15 cellular contexts compared by ENCODE assay signal in the genomic region with DNA sequence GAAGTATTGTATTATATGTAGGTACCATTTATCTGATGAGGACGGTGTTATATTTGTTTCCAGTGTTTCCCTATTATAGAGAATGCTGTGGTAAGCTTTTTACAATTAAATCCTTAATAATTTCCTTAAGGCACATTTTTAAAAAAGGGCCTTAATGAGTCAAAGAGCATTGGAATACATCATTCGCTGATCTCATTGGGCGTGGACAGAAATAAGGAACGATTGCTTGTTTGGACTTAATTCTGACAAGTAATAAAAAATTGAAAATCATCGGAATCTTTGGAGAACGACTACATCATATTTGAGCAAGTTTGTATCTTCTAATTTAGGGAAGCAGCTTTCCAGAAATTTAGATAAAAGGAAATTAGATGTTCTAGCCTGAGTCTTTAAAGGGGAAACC. TPM values are rescaled to one million over a fixed set of nuclear protein-coding genes. Genes with fewer than 3 reads are reported as not detected.
DNase-seq lines count a peak whose midpoint lies in the region; ATAC-seq and TF ChIP-seq lines count a peak whose summit lies in the region.
"Had no signal": no experiment of that assay in that cellular context is flagged by ENCODE, and none has a peak within 500 bp of the region (broad histone marks: within the 10 kb centered on the region; RNA-seq: fewer than 3 reads in every experiment).

No MANE protein-coding gene starts in this region.

- no peak overlapping the region for H3K4me3 Mint-ChIP-seq in activated T-helper 17 cell treated with anti-CD3 and anti-CD28 coated beads, Interleukin-2, amount 50 U/mL, for 72 hours
- H3K4me3 Mint-ChIP-seq: CD4-positive, CD25-positive, alpha-beta regulatory T cell; GM23338; H9 had no signal

- H3K4me3 ChIP-seq in left ventricle myocardium inferior (no peak overlapping the region), SK-N-MC (peak overlapping the region; percentile 23; the same call in 1 of the 2 replicates), fibroblast of mammary gland (ENCODE audit: control insufficient read depth, low read depth, low read length) (no peak overlapping the region), neutrophil (ENCODE audit: low read depth in 1 of 2, low read length in 1 of 2) (no peak overlapping the region)
- H3K4me3 ChIP-seq: BLaER1, GM12878, GM23338 had no signal

- H3K27me3 ChIP-seq in left ventricle myocardium inferior (ENCODE audit: low read depth) (no peaks in the 10 kb centered on the region), neutrophil (no peaks in the 10 kb centered on the region)
- H3K27me3 ChIP-seq: BLaER1 had no signal

- no peaks in the 10 kb centered on the region for H3K36me3 Mint-ChIP-seq in activated T-helper 17 cell treated with anti-CD3 and anti-CD28 coated beads, Interleukin-2, amount 50 U/mL, for 72 hours (ENCODE audit: low read depth)

- H3K9ac ChIP-seq in SK-N-MC (ENCODE audit: insufficient read length), result no peak overlapping the region
- H3K9ac ChIP-seq: BLaER1 had no signal

- H3K27ac ChIP-seq in left ventricle myocardium inferior (replicated peaks) (peak overlapping the region; percentile 4), SK-N-MC (peak overlapping the region; percentile 14; the same call in 1 of the 2 replicates), neutrophil (peak overlapping the region; percentile 55)
- H3K27ac ChIP-seq: 22Rv1, BLaER1 had no signal

- peaks cover 31% of the 10 kb centered on the region for H3K4me1 Mint-ChIP-seq in activated T-helper 17 cell treated with anti-CD3 and anti-CD28 coated beads, Interleukin-2, amount 50 U/mL, for 72 hours

- H3K9me3 ChIP-seq in left ventricle myocardium inferior (replicated peaks), result no peaks in the 10 kb centered on the region
- no peaks in the 10 kb centered on the region for H3K9me3 ChIP-seq in SK-N-MC (ENCODE audit: low read depth, low read length)
- H3K9me3 ChIP-seq in neutrophil, result no peaks in the 10 kb centered on the region

- intact Hi-C loops in left ventricle myocardium inferior (cut with micrococcal nuclease), result no loop called here
- intact Hi-C loops in Right ventricle myocardium superior (cut with DNase I), result no loop called here

- H3K4me1 ChIP-seq in left ventricle myocardium inferior (peaks cover 63% of the 10 kb centered on the region), neutrophil (ENCODE audit: control insufficient read depth in 1 of 2, insufficient read depth in 1 of 2, low read depth in 1 of 2, low read length in 1 of 2) (peaks cover 59 to 76% of the 10 kb centered on the region in 2 experiments)
- H3K4me1 ChIP-seq: BLaER1 had no signal

- no peak overlapping the region for H3K27ac Mint-ChIP-seq in activated T-helper 17 cell treated with anti-CD3 and anti-CD28 coated beads, Interleukin-2, amount 50 U/mL, for 72 hours
- H3K27ac Mint-ChIP-seq: CD4-positive, CD25-positive, alpha-beta regulatory T cell; GM23338; H9 had no signal

- ATAC-seq in Right ventricle myocardium superior (ENCODE audit: poor library complexity), result no peak
- no peak for ATAC-seq in activated T-helper 17 cell treated with anti-CD3 and anti-CD28 coated beads, Interleukin-2, amount 50 U/mL, for 72 hours (replicated peaks)
- ATAC-seq: GM12878, GM23338 had no signal

- no peak for DNase-seq in left ventricle myocardium inferior
- DNase-seq in Right ventricle myocardium superior, result no peak
- DNase-seq in SK-N-MC (ENCODE audit: low read depth, low spot score), result no peak
- peak; percentile 61 for DNase-seq in fibroblast of mammary gland (ENCODE audit: low read depth)
- no peak for DNase-seq in NCI-H1092 (lab: John Stamatoyannopoulos, UW)
- DNase-seq in LoVo (ENCODE audit: low spot score), result no peak
- DNase-seq: AML-193; CD4-positive, CD25-positive, alpha-beta regulatory T cell; H9 had no signal

- no peak for TF ChIP-seq CTCF in left ventricle myocardium inferior (IDR thresholded peaks at IDR 0.05; ENCODE audit: borderline replicate concordance)
- no peak for TF ChIP-seq CTCF in fibroblast of mammary gland (conservative IDR thresholded peaks at IDR 0.05; ENCODE audit: control insufficient read depth, insufficient read depth, low read depth, low read length)
- no peak for TF ChIP-seq CTCF in neutrophil (IDR thresholded peaks at IDR 0.05)

- no peaks in the 10 kb centered on the region for H3K27me3 Mint-ChIP-seq in activated T-helper 17 cell treated with anti-CD3 and anti-CD28 coated beads, Interleukin-2, amount 50 U/mL, for 72 hours
- H3K27me3 Mint-ChIP-seq: CD4-positive, CD25-positive, alpha-beta regulatory T cell had no signal

- no peaks in the 10 kb centered on the region for H3K36me3 ChIP-seq in left ventricle myocardium inferior
- H3K36me3 ChIP-seq in SK-N-MC (ENCODE audit: insufficient read depth, low read length), result no peaks in the 10 kb centered on the region
- no peaks in the 10 kb centered on the region for H3K36me3 ChIP-seq in neutrophil

- H3K9me3 Mint-ChIP-seq in activated T-helper 17 cell treated with anti-CD3 and anti-CD28 coated beads, Interleukin-2, amount 50 U/mL, for 72 hours, result no peaks in the 10 kb centered on the region
- H3K9me3 Mint-ChIP-seq: GM23338 had no signal

RNA-seq across cellular contexts. Expression of gene AGPS, which starts 11.2 kb away (rescaled TPM):
- 26.4 TPM for total RNA-seq in left ventricle myocardium inferior
- 27.7 TPM for total RNA-seq in Right ventricle myocardium superior
- total RNA-seq in activated T-helper 17 cell treated with anti-CD3 and anti-CD28 coated beads, Interleukin-2, amount 50 U/mL, for 72 hours, result 10 to 100 TPM; 31.4 to 70.0 TPM

Comparison
In these comparisons a context has a peak if more than half of its experiments do, and no peak if none do; other contexts are left out.
1. H3K27ac ChIP-seq: peak in every context shown above with its lines; median percentile 55 in neutrophil; 14 in SK-N-MC; 4 in left ventricle myocardium inferior.